In genomic region chr6:63899550-63899949, GRCh38 we compare ENCODE assay signal across 22 cellular contexts.
DNase-seq lines count a peak whose midpoint lies in the region; TF ChIP-seq lines count a peak whose summit lies in the region.
"Had no signal": no experiment of that assay in that cellular context is flagged by ENCODE, and none has a peak within 500 bp of the region (broad histone marks: within the 10 kb centered on the region; RNA-seq: fewer than 3 reads in every experiment).

No MANE protein-coding gene starts in this region.

- H3K9me3 ChIP-seq in neural progenitor cell (ENCODE audit: low read depth) = no peaks in the 10 kb centered on the region
- no peaks in the 10 kb centered on the region for H3K9me3 ChIP-seq in HAP-1
- H3K9me3 ChIP-seq: upper lobe of left lung had no signal

- H3K27me3 ChIP-seq in neural progenitor cell (no peaks in the 10 kb centered on the region), HAP-1 (ENCODE audit: low read depth) (no peaks in the 10 kb centered on the region)
- H3K27me3 ChIP-seq: cardiac muscle cell, upper lobe of left lung had no signal

- H3F3A ChIP-seq in neural progenitor cell (ENCODE audit: low read depth) = no peaks in the 10 kb centered on the region

- no peak overlapping the region for H3K27ac ChIP-seq in neural progenitor cell
- H3K27ac ChIP-seq: cardiac muscle cell, skin epidermis, upper lobe of left lung had no signal

- DNase-seq in GM03348 (ENCODE audit: low spot score) = peak; percentile 14
- peak; percentile 71 for DNase-seq in NCI-H226
- DNase-seq in choroid plexus epithelial cell (ENCODE audit: low read depth) = peak; percentile 43
- DNase-seq in neural progenitor cell (ENCODE audit: low spot score) = no peak
- no peak for DNase-seq in NCI-H2029 treated with DMSO at 0.1 percent for 48 hours (lab: John Stamatoyannopoulos, UW)
- no peak for DNase-seq in T1000 (lab: John Stamatoyannopoulos, UW)
- no peak for DNase-seq in COR-L47 (lab: John Stamatoyannopoulos, UW)
- no peak for DNase-seq in HAP-1 (ENCODE audit: low spot score in 2 of 2)
- DNase-seq: AML-193; effector CD4-positive, alpha-beta T cell; GOT3; NCI-H187; NCI-H82; nucleus accumbens; SHP77 treated with DMSO at 0.1 percent for 48 hours; upper lobe of left lung had no signal

- H3K79me2 ChIP-seq in neural progenitor cell (ENCODE audit: low read depth) = no peaks in the 10 kb centered on the region

- no peaks in the 10 kb centered on the region for H3K4me1 Mint-ChIP-seq in neural progenitor cell
- H3K4me1 Mint-ChIP-seq: stimulated activated memory B cell treated with anti-CD40 and anti-IgM and Interleukin-4, amounts not matched to agents 10 μg/mL and 1 μg/mL and 100 μg/mL, for 72 hours had no signal

- H3K9me3 Mint-ChIP-seq in neural progenitor cell = no peaks in the 10 kb centered on the region
- H3K9me3 Mint-ChIP-seq: activated naive CD4-positive, alpha-beta T cell treated with anti-CD3 and anti-CD28 coated beads, Interleukin-2, amount 50 U/mL, for 72 hours; stimulated activated memory B cell treated with anti-CD40 and anti-IgM and Interleukin-4, amounts not matched to agents 10 μg/mL and 1 μg/mL and 100 μg/mL, for 72 hours; T-helper 2 cell treated with Interferon-gamma antibody and Interleukin-4, amounts not matched to agents 5 μg/mL and 100 μg/mL, for 36 hours had no signal

- H3K36me3 Mint-ChIP-seq in neural progenitor cell = no peaks in the 10 kb centered on the region
- H3K36me3 Mint-ChIP-seq: activated naive CD4-positive, alpha-beta T cell treated with anti-CD3 and anti-CD28 coated beads, Interleukin-2, amount 50 U/mL, for 72 hours; stimulated activated memory B cell treated with anti-CD40 and anti-IgM and Interleukin-4, amounts not matched to agents 10 μg/mL and 1 μg/mL and 100 μg/mL, for 72 hours had no signal

- H3K4me2 ChIP-seq in neural progenitor cell = no peak overlapping the region

- no peaks in the 10 kb centered on the region for H4K20me1 ChIP-seq in neural progenitor cell (ENCODE audit: low read depth)

- in situ Hi-C loops in HAP-1 (cut with MboI; ENCODE audit: low sequenced_read_pairs) = no loop called here

- H3K4me3 Mint-ChIP-seq in neural progenitor cell = no peak overlapping the region
- H3K4me3 Mint-ChIP-seq: stimulated activated memory B cell treated with anti-CD40 and anti-IgM and Interleukin-4, amounts not matched to agents 10 μg/mL and 1 μg/mL and 100 μg/mL, for 72 hours; T-helper 2 cell treated with Interferon-gamma antibody and Interleukin-4, amounts not matched to agents 5 μg/mL and 100 μg/mL, for 36 hours had no signal

- H3K27ac Mint-ChIP-seq in neural progenitor cell = no peak overlapping the region
- H3K27ac Mint-ChIP-seq: activated naive CD4-positive, alpha-beta T cell treated with anti-CD3 and anti-CD28 coated beads, Interleukin-2, amount 50 U/mL, for 72 hours; stimulated activated memory B cell treated with anti-CD40 and anti-IgM and Interleukin-4, amounts not matched to agents 10 μg/mL and 1 μg/mL and 100 μg/mL, for 72 hours; T-helper 2 cell treated with Interferon-gamma antibody and Interleukin-4, amounts not matched to agents 5 μg/mL and 100 μg/mL, for 36 hours had no signal

- H3K4me1 ChIP-seq in neural progenitor cell (no peaks in the 10 kb centered on the region), HAP-1 (no peaks in the 10 kb centered on the region)
- H3K4me1 ChIP-seq: upper lobe of left lung had no signal

- H3K36me3 ChIP-seq in neural progenitor cell = no peaks in the 10 kb centered on the region
- no peaks in the 10 kb centered on the region for H3K36me3 ChIP-seq in HAP-1 (replicated peaks)
- H3K36me3 ChIP-seq: cardiac muscle cell, upper lobe of left lung had no signal

- peak overlapping the region; percentile 53 for H2AFZ ChIP-seq in neural progenitor cell (replicated peaks)

- no peaks in the 10 kb centered on the region for H3K27me3 Mint-ChIP-seq in neural progenitor cell (ENCODE audit: insufficient read depth, low read depth)
- H3K27me3 Mint-ChIP-seq: stimulated activated memory B cell treated with anti-CD40 and anti-IgM and Interleukin-4, amounts not matched to agents 10 μg/mL and 1 μg/mL and 100 μg/mL, for 72 hours had no signal

- H3K9ac ChIP-seq in neural progenitor cell = no peak overlapping the region

- H3K4me3 ChIP-seq in choroid plexus epithelial cell (ENCODE audit: low read depth, low read length) = no peak overlapping the region
- no peak overlapping the region for H3K4me3 ChIP-seq in neural progenitor cell
- no peak overlapping the region for H3K4me3 ChIP-seq in HAP-1
- H3K4me3 ChIP-seq: cardiac muscle cell, K562, skin epidermis, upper lobe of left lung had no signal

- TF ChIP-seq CTCF in choroid plexus epithelial cell (conservative IDR thresholded peaks at IDR 0.05; ENCODE audit: low read depth, low read length) = no peak
- no peak for TF ChIP-seq CTCF in neural progenitor cell (IDR thresholded peaks at IDR 0.05)

Comparison
In these comparisons a context has a peak if more than half of its experiments do, and no peak if none do; other contexts are left out.
1. DNase-seq: peak in GM03348 (single experiment), NCI-H226 (single experiment) and choroid plexus epithelial cell (single experiment); none in neural progenitor cell (single experiment), NCI-H2029 treated with DMSO at 0.1 percent for 48 hours (single experiment), T1000 (single experiment), COR-L47 (single experiment) and HAP-1 (0 of 2).